In the genomic region with DNA sequence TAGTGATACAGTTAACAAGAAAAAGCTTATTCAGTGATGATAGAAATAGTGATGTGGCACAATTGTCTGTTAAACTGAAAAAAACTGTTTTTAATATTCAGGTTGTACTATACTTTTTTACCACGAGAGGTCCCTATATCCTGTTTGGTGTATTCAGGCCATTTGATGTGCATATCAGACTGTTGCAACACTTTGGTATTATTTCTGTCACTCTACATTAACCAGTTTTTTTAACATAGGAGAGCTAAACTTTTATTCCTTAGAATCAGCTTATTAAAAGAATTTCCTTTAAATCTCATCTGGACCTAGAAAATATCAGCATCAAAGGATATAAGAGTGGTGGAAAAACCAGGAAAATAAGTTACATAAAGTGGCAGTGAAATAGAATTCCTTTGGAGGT, we compare ENCODE assay signal across 1 cellular context.
TF ChIP-seq lines count a peak whose summit lies in the region.

No MANE protein-coding gene starts in this region.

TF ChIP-seq in GM12878, 131 proteins besides CTCF, POLR2A, EP300 and RAD21:
- TF ChIP-seq SMC3 (IDR thresholded peaks at IDR 0.05; ENCODE audit: borderline replicate concordance, low read length), result peak; percentile 33; the same call in 1 of the 2 replicates
- TF ChIP-seq FOXM1 (IDR thresholded peaks at IDR 0.05; ENCODE audit: low read depth, low read length), result no peak
